Comparison of ENCODE assay signal across 10 cellular contexts in the genomic region with DNA sequence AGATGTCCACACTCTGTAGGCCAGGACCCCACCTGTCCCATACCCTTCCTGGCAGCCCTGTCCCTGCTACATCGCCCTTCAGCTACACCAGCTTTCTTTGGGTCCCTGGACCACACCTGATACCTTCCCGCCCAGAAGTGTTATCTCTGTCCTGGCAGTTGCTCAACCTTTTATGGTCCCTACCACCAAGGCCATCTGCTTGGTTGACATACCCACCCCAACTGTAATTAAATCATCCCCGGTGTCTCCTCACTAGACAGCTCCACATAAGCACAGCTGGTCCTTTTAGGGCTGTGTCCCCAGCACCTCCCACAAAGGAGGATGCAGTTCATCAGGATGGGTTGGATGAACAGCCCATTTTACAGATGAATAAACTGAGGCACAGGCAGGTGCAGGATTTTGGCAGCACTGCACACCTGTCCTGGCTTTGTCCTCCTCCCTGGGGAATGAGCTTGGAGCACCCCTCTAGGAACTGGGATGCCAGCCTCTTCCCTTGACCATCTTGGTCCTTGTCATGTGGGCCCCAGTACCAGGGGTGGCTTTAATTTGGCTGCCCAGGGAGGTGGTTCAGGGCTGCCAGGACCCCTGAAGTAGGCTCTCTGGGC. TPM values are rescaled to one million over a fixed set of nuclear protein-coding genes. Genes with fewer than 3 reads are reported as not detected.
A peak's percentile ranks its signal among the peaks of the same experiment; 100 is the strongest.
DNase-seq lines count a peak whose midpoint lies in the region; ATAC-seq and TF ChIP-seq lines count a peak whose summit lies in the region.
"Had no signal": no experiment of that assay in that cellular context is flagged by ENCODE, and none has a peak within 500 bp of the region (broad histone marks: within the 10 kb centered on the region; RNA-seq: fewer than 3 reads in every experiment).

No MANE protein-coding gene starts in this region.

- H3K9me3 Mint-ChIP-seq in chondrocyte (ENCODE audit: low read depth) = no peaks in the 10 kb centered on the region
- H3K9me3 Mint-ChIP-seq: CD8-positive, alpha-beta T cell; T-helper 1 cell treated with Interleukin-12 subunit alpha and Interleukin-12 subunit beta and Interleukin-4 antibody, amounts not matched to agents 30 μg/mL and 1 μg/mL, for 36 hours had no signal

- DNase-seq in PC-9 (no peak), colonic mucosa (peak; percentile 25), chondrocyte (ENCODE audit: low spot score) (no peak)
- DNase-seq: CD8-positive, alpha-beta T cell; NCI-H2227 treated with DMSO at 0.1 percent for 48 hours; PC-3; tibial artery had no signal

- H4K20me1 ChIP-seq in PC-9 (ENCODE audit: insufficient read depth) = peaks cover 95% of the 10 kb centered on the region

- intact Hi-C loops in PC-9 (cut with micrococcal nuclease; ENCODE audit: unreplicated experiment) = no loop called here
- intact Hi-C loops in colonic mucosa (cut with DNase I) = no loop called here

- peaks cover 2% of the 10 kb centered on the region for H3K36me3 Mint-ChIP-seq in chondrocyte (ENCODE audit: low read depth)

- CTCF ChIA-PET in PC-9 (lab: Charles Lee) = interaction anchor here (0.6 kb wide), 1 partner anchor 77 kb away, joined by 5 read pairs; no protein-coding TSS in a partner anchor

- no peaks in the 10 kb centered on the region for H3K27me3 Mint-ChIP-seq in chondrocyte (ENCODE audit: low read depth)

- H3K4me1 ChIP-seq in PC-9 (replicated peaks; ENCODE audit: insufficient read depth) = peaks cover 10% of the 10 kb centered on the region
- no peaks in the 10 kb centered on the region for H3K4me1 ChIP-seq in colonic mucosa

- H3K27ac Mint-ChIP-seq in chondrocyte (ENCODE audit: unreplicated experiment) = no peak overlapping the region

- no peaks in the 10 kb centered on the region for H3K27me3 ChIP-seq in PC-9 (ENCODE audit: insufficient read depth, low read depth)
- H3K27me3 ChIP-seq in colonic mucosa = no peaks in the 10 kb centered on the region
- H3K27me3 ChIP-seq: tibial artery had no signal

- no peaks in the 10 kb centered on the region for H3K9me3 ChIP-seq in PC-9 (ENCODE audit: insufficient read depth, low read depth)
- H3K9me3 ChIP-seq in colonic mucosa = no peaks in the 10 kb centered on the region
- H3K9me3 ChIP-seq: tibial artery had no signal

- H3K9ac ChIP-seq in colonic mucosa (ENCODE audit: low read depth in 2 of 2, low read length in 2 of 2) = no peak overlapping the region

- BruUV-seq in PC-9 (replicated peaks; lab: Mats Ljungman, UMichigan) = no TSS peak

- H3K4me2 ChIP-seq in PC-9 = no peak overlapping the region

- no peaks in the 10 kb centered on the region for H3K9me2 ChIP-seq in PC-9 (ENCODE audit: insufficient read depth)

- POLR2A ChIA-PET in PC-9 (lab: Charles Lee; ENCODE audit: unreplicated experiment) = interaction anchor here (0.6 kb wide), 1 partner anchor 13 kb away, joined by 11 read pairs; no protein-coding TSS in a partner anchor

- H3K4me1 Mint-ChIP-seq in chondrocyte (ENCODE audit: low read depth) = peaks cover 6% of the 10 kb centered on the region

- H3K27ac ChIP-seq in PC-9 (peak overlapping the region; percentile 40; the same call in 1 of the 2 replicates), colonic mucosa (no peak overlapping the region)
- H3K27ac ChIP-seq: epithelial cell of prostate, tibial artery had no signal

- TF ChIP-seq CTCF in PC-9 (conservative IDR thresholded peaks at IDR 0.05) = no peak
- no peak for TF ChIP-seq CTCF in colonic mucosa (IDR thresholded peaks at IDR 0.05)
- no peak for TF ChIP-seq CTCF in chondrocyte (IDR thresholded peaks at IDR 0.05)

- peaks cover 87% of the 10 kb centered on the region for H3K79me2 ChIP-seq in PC-9 (ENCODE audit: low read depth)

- no peak overlapping the region for H3K4me3 ChIP-seq in PC-9
- no peak overlapping the region for H3K4me3 ChIP-seq in colonic mucosa
- H3K4me3 ChIP-seq: tibial artery had no signal

- no peak for ATAC-seq in GM21381 (IDR thresholded peaks at IDR 0.05; ENCODE audit: unreplicated experiment)
- ATAC-seq: CD8-positive, alpha-beta T cell; PC-3 had no signal

- H3K4me3 Mint-ChIP-seq in chondrocyte (ENCODE audit: unreplicated experiment) = no peak overlapping the region
- H3K4me3 Mint-ChIP-seq: CD8-positive, alpha-beta T cell; T-helper 1 cell treated with Interleukin-12 subunit alpha and Interleukin-12 subunit beta and Interleukin-4 antibody, amounts not matched to agents 30 μg/mL and 1 μg/mL, for 36 hours had no signal

- peaks cover 43% of the 10 kb centered on the region; the same call in 1 of the 2 replicates for H3F3A ChIP-seq in PC-9 (ENCODE audit: insufficient read depth, low read depth)

- no peak overlapping the region for H2AFZ ChIP-seq in PC-9

- H3K36me3 ChIP-seq in PC-9 (ENCODE audit: low read depth) (peaks cover 13% of the 10 kb centered on the region), colonic mucosa (no peaks in the 10 kb centered on the region)

RNA-seq across cellular contexts. Expression of gene NACC1, which starts 12.9 kb away (rescaled TPM):
- total RNA-seq in PC-9 (2021) (101 and 133 TPM in 2 replicates), colonic mucosa (100 to 1,000 TPM in 1 of 2 donors, 10 to 100 TPM in 1; 56.7 to 119 TPM), chondrocyte (45.2 to 49.5 TPM (median 47.3 TPM) in 3 replicates)

RNA-seq across cellular contexts. Expression of gene TRMT1, which starts 14.4 kb away (rescaled TPM):
- total RNA-seq in PC-9 (2021) (44.1 and 51.1 TPM in 2 replicates), colonic mucosa (10 to 100 TPM; 17.5 to 40.1 TPM), chondrocyte (25.4 to 35.8 TPM (median 28.9 TPM) in 3 replicates)

RNA-seq across cellular contexts. Expression of gene STX10, which starts 19.2 kb away (rescaled TPM):
- total RNA-seq in PC-9 (2021) = 86.2 and 89.6 TPM in 2 replicates
- total RNA-seq in colonic mucosa = 10 to 100 TPM; 51.0 to 78.2 TPM
- total RNA-seq in chondrocyte = 42.9 to 53.0 TPM (median 45.6 TPM) in 3 replicates

RNA-seq across cellular contexts. Expression of gene IER2, which starts 19.2 kb away (rescaled TPM):
- total RNA-seq in PC-9 (2021) = 72.7 and 95.5 TPM in 2 replicates
- 100 to 1,000 TPM in 1 of 2 donors, 10 to 100 TPM in 1; 83.4 to 116 TPM for total RNA-seq in colonic mucosa
- total RNA-seq in chondrocyte = 38.4 to 67.1 TPM (median 58.5 TPM) in 3 replicates

RNA-seq across cellular contexts. Expression of gene LYL1, which starts 28.3 kb away (rescaled TPM):
- total RNA-seq in PC-9 (2021) (0.24 TPM in 1 of 2 replicates, not detected in the other), colonic mucosa (1 to 10 TPM; 3.6 to 4.5 TPM), chondrocyte (0.38 to 0.47 TPM in 2 of 3 replicates, not detected in the other)
